ENCODE assay signal across 8 cellular contexts in genomic region chr3:49008627-49009026, GRCh38. TPM values are rescaled to one million over a fixed set of nuclear protein-coding genes. Genes with fewer than 3 reads are reported as not detected.
DNase-seq lines count a peak whose midpoint lies in the region; ATAC-seq, FAIRE-seq and TF ChIP-seq lines count a peak whose summit lies in the region.
"Not testable (repeated sequence)": the region's sequence is repeated elsewhere in the genome, so short reads cannot be mapped to it uniquely, and the experiment has no call there.

No MANE protein-coding gene starts in this region.

- WGBS in K562 (ENCODE audit: insufficient coverage, low coverage, missing lambda C conversion rate) = 81% methylated on average over 5 of the region's 5 CpGs
- WGBS in esophagus muscularis mucosa = 90% methylated on average over 5 of the region's 5 CpGs
- WGBS in psoas muscle, 3 donors = 88 to 91% (median 89%) methylated on average over 5 of the region's 5 CpGs
- WGBS in tibial nerve, 2 donors = 79 to 88% methylated on average over 5 of the region's 5 CpGs

- not testable (repeated sequence) for H3K9me1 ChIP-seq in K562 (ENCODE audit: control insufficient read depth, insufficient read depth, low read length)

- H3K27me3 Mint-ChIP-seq in Caco-2 (ENCODE audit: insufficient read depth, unreplicated experiment); activated CD4-positive, alpha-beta T cell treated with anti-CD3 and anti-CD28 coated beads, Interleukin-2, amount 10 ng/mL, durations not matched to agents 7 days and 5 days; memory B cell: not testable (repeated sequence)

- not testable (repeated sequence) for H2AFZ ChIP-seq in K562 (ENCODE audit: low read depth, low read length)

- not testable (repeated sequence) for H3K9me3 Mint-ChIP-seq in Caco-2 (ENCODE audit: unreplicated experiment); activated CD4-positive, alpha-beta T cell treated with anti-CD3 and anti-CD28 coated beads, Interleukin-2, amount 10 ng/mL, durations not matched to agents 7 days and 5 days; memory B cell

- H3K9me3 ChIP-seq in Caco-2; K562 (replicated peaks; ENCODE audit: control insufficient read depth, insufficient read depth, low read depth, low read length); esophagus muscularis mucosa; psoas muscle; tibial nerve: not testable (repeated sequence)

- peak overlapping the region; percentile 94 for H3K4me2 ChIP-seq in K562 (ENCODE audit: insufficient read depth, low read length)

- DNase-seq in Caco-2; LNCaP clone FGC (ENCODE audit: low read depth); activated CD4-positive, alpha-beta T cell treated with anti-CD3 and anti-CD28 coated beads, Interleukin-2, amount 10 ng/mL, durations not matched to agents 7 days and 5 days; K562 (ENCODE audit: extremely low read depth in 1 of 4, low spot score in 3 of 4); esophagus muscularis mucosa (ENCODE audit: extremely low spot score); memory B cell (ENCODE audit: low spot score in 2 of 2); psoas muscle; tibial nerve (ENCODE audit: low spot score in 2 of 2): not testable (repeated sequence)

- H3K36me3 Mint-ChIP-seq in Caco-2 (ENCODE audit: insufficient read depth, unreplicated experiment) = peaks cover 68% of the 10 kb centered on the region
- not testable (repeated sequence) for H3K36me3 Mint-ChIP-seq in activated CD4-positive, alpha-beta T cell treated with anti-CD3 and anti-CD28 coated beads, Interleukin-2, amount 10 ng/mL, durations not matched to agents 7 days and 5 days (ENCODE audit: low read depth); memory B cell

- FAIRE-seq in K562 (lab: Jason Lieb, UNC) = not testable (repeated sequence)

- peak overlapping the region; percentile 94 for H3K4me3 Mint-ChIP-seq in Caco-2 (ENCODE audit: unreplicated experiment)
- H3K4me3 Mint-ChIP-seq in activated CD4-positive, alpha-beta T cell treated with anti-CD3 and anti-CD28 coated beads, Interleukin-2, amount 10 ng/mL, durations not matched to agents 7 days and 5 days = peak overlapping the region; percentile 99
- peak overlapping the region; percentile 100 for H3K4me3 Mint-ChIP-seq in memory B cell

- H3K79me2 ChIP-seq in K562 (ENCODE audit: control insufficient read depth, insufficient read depth, low read length) = peaks cover 56% of the 10 kb centered on the region

- H3K4me1 ChIP-seq in Caco-2 = peaks cover 26% of the 10 kb centered on the region
- peaks cover 19 to 54% of the 10 kb centered on the region in 2 experiments; a peak in 4 of 5 replicates for H3K4me1 ChIP-seq in K562 (replicated peaks in 1 of 2; ENCODE audit: control insufficient read depth in 2 of 2, insufficient read depth in 2 of 2, low read length in 2 of 2)
- peaks cover 26 to 52% (median 41%) of the 10 kb centered on the region in 4 donors for H3K4me1 ChIP-seq in esophagus muscularis mucosa
- H3K4me1 ChIP-seq in psoas muscle = peaks cover 42% of the 10 kb centered on the region
- peaks cover 0 to 39% (median 11%) of the 10 kb centered on the region in 4 donors for H3K4me1 ChIP-seq in tibial nerve

- peak overlapping the region; percentile 74 to 93 for H3K9ac ChIP-seq in K562 (ENCODE audit: insufficient read depth in 1 of 2, low read depth in 2 of 2, low read length in 2 of 2)

- H3K4me1 Mint-ChIP-seq in Caco-2 (ENCODE audit: low read depth, unreplicated experiment) (peaks cover 13% of the 10 kb centered on the region), memory B cell (peaks cover 20% of the 10 kb centered on the region)
- H3K4me1 Mint-ChIP-seq in activated CD4-positive, alpha-beta T cell treated with anti-CD3 and anti-CD28 coated beads, Interleukin-2, amount 10 ng/mL, durations not matched to agents 7 days and 5 days = peaks cover 33% of the 10 kb centered on the region

- H3K27ac ChIP-seq in K562 (ENCODE audit: extremely low read depth, low read depth, low read length) (peak overlapping the region; percentile 69), esophagus muscularis mucosa (replicated peaks in 1 of 4) (peak overlapping the region; percentile 94 to 99 (median 94)), psoas muscle (peak overlapping the region; percentile 95), tibial nerve (peak overlapping the region in 3 of 4 donors; percentile 97 to 98 (median 98))

- not testable (repeated sequence) for TF ChIP-seq CTCF in Caco-2 (IDR thresholded peaks at IDR 0.05; ENCODE audit: insufficient read depth in 1 of 2, low read depth in 1 of 2, low read length in 1 of 2, severe bottlenecking in 1 of 2, unreplicated experiment in 1 of 2); LNCaP clone FGC (IDR thresholded peaks at IDR 0.05; ENCODE audit: control insufficient read depth, extremely low read depth, insufficient read depth); K562 (IDR thresholded peaks at IDR 0.05 in 2 of 3, conservative IDR thresholded peaks at IDR 0.05 in 1 of 3; ENCODE audit: insufficient read depth in 2 of 3, low read depth in 1 of 3, low read length in 3 of 3); esophagus muscularis mucosa (IDR thresholded peaks at IDR 0.05); psoas muscle (IDR thresholded peaks at IDR 0.05); tibial nerve (IDR thresholded peaks at IDR 0.05)

- CTCF ChIA-PET in Caco-2 (lab: Charles Lee) = interaction anchor here (1.4 kb wide), 1 partner anchor 21 kb away, joined by 5 read pairs; no protein-coding TSS in a partner anchor
- CTCF ChIA-PET in activated CD4-positive, alpha-beta T cell treated with anti-CD3 and anti-CD28 coated beads, Interleukin-2, amount 10 ng/mL, durations not matched to agents 7 days and 5 days (lab: Charles Lee) = interaction anchor here (0.7 to 4.6 kb wide), 7 partner anchors 11 to 531 kb away, joined by 3 to 100 read pairs (median 4); partner anchors contain the start of genes ARIH2, DALRD3, IMPDH2 and NDUFAF3
- CTCF ChIA-PET in K562 (lab: Yijun Ruan, JAX; ENCODE audit: low intra/inter-chr PET ratio) = not testable (repeated sequence)

- not testable (repeated sequence) for H4K20me1 ChIP-seq in K562 (replicated peaks; ENCODE audit: control insufficient read depth, insufficient read depth, low read length)

- not testable (repeated sequence) for TF ChIP-seq RAD21 in K562 (CRISPR knock-in tag; conservative IDR thresholded peaks at IDR 0.05 in 1 of 2, IDR thresholded peaks at IDR 0.05 in 1 of 2)

- TF ChIP-seq POLR2A in K562 (conservative IDR thresholded peaks at IDR 0.05); esophagus muscularis mucosa (IDR thresholded peaks at IDR 0.05; ENCODE audit: low read depth); tibial nerve (IDR thresholded peaks at IDR 0.05): not testable (repeated sequence)

- H3K27ac Mint-ChIP-seq in Caco-2 (ENCODE audit: unreplicated experiment) (peak overlapping the region; percentile 98), memory B cell (peak overlapping the region; percentile 19)
- peak overlapping the region; percentile 100 for H3K27ac Mint-ChIP-seq in activated CD4-positive, alpha-beta T cell treated with anti-CD3 and anti-CD28 coated beads, Interleukin-2, amount 10 ng/mL, durations not matched to agents 7 days and 5 days

- not testable (repeated sequence) for H3K27me3 ChIP-seq in Caco-2 (replicated peaks; ENCODE audit: control insufficient read depth, insufficient read depth, low read length); K562 (ENCODE audit: control insufficient read depth in 2 of 2, insufficient read depth in 2 of 2, low read length in 2 of 2); esophagus muscularis mucosa; psoas muscle (ENCODE audit: insufficient read depth in 3 of 3, low read length in 2 of 3); tibial nerve

- TF ChIP-seq EP300 in K562 (IDR thresholded peaks at IDR 0.05; ENCODE audit: low read length); esophagus muscularis mucosa (IDR thresholded peaks at IDR 0.05); tibial nerve (IDR thresholded peaks at IDR 0.05): not testable (repeated sequence)

- intact Hi-C loops in Caco-2 (cut with micrococcal nuclease; ENCODE audit: unreplicated experiment); psoas muscle (cut with DNase I): not testable (repeated sequence)
- intact Hi-C loops in K562 (cut with micrococcal nuclease) (loop anchor here (5.0 kb wide), 1 partner anchor 91 kb away; the partner anchor contains the start of gene ARIH2), esophagus muscularis mucosa (cut with DNase I) (loop anchor here (10.0 kb wide), 1 partner anchor 86 kb away; the partner anchor contains the start of gene QRICH1)

- POLR2A ChIA-PET in Caco-2 (lab: Charles Lee) = interaction anchor here (2.8 kb wide), 1 partner anchor 13 kb away, joined by 92 read pairs; the partner anchor contains the start of gene NDUFAF3
- POLR2A ChIA-PET in activated CD4-positive, alpha-beta T cell treated with anti-CD3 and anti-CD28 coated beads, Interleukin-2, amount 10 ng/mL, durations not matched to agents 7 days and 5 days (lab: Charles Lee) = interaction anchor here (0.7 kb wide), 1 partner anchor 461 kb away, joined by 3 read pairs; the partner anchor contains the start of gene DAG1
- POLR2A ChIA-PET in K562 (lab: Yijun Ruan, JAX) = interaction anchor here (0.6 to 3.0 kb wide), 5 partner anchors 12 to 126 kb away, joined by 3 to 104 read pairs (median 5); partner anchors contain the start of genes DALRD3, NDUFAF3 and QRICH1

- ATAC-seq in K562; memory B cell (ENCODE audit: low read depth); psoas muscle: not testable (repeated sequence)

- in situ Hi-C loops in K562 (cut with MboI) = not testable (repeated sequence)

- H3K36me3 ChIP-seq in Caco-2 (ENCODE audit: control insufficient read depth, insufficient read depth, low read length) = not testable (repeated sequence)
- H3K36me3 ChIP-seq in K562 (ENCODE audit: control insufficient read depth, insufficient read depth, low read length) (peaks cover 30% of the 10 kb centered on the region; the same call in 2 of the 3 replicates), esophagus muscularis mucosa (peaks cover 0 to 42% (median 25%) of the 10 kb centered on the region in 4 donors), psoas muscle (ENCODE audit: insufficient read depth in 1 of 2, low read depth in 1 of 2) (peaks cover 1 to 20% of the 10 kb centered on the region in 2 donors), tibial nerve (peaks cover 0 to 35% (median 0%) of the 10 kb centered on the region in 3 donors)

- BruUV-seq in Caco-2 (replicated peaks; lab: Mats Ljungman, UMichigan) = TSS peak; percentile 24
- BruUV-seq in K562 (replicated peaks; lab: Mats Ljungman, UMichigan) = not testable (repeated sequence)

- H3K4me3 ChIP-seq in Caco-2 (ENCODE audit: low read depth, low read length) = not testable (repeated sequence)
- H3K4me3 ChIP-seq in LNCaP clone FGC (ENCODE audit: low read depth, low read length) (peak overlapping the region; percentile 96; the same call in 1 of the 2 replicates), K562 (peak overlapping the region; percentile 80), esophagus muscularis mucosa (peak overlapping the region in 3 of 4 donors; percentile 75 to 94 (median 80)), psoas muscle (peak overlapping the region; percentile 87), tibial nerve (peak overlapping the region in 1 of 4 donors; percentile 80)

RNA-seq across cellular contexts. Expression of gene WDR6, which starts 1.4 kb away (rescaled TPM):
- 184 and 185 TPM in 2 replicates for total RNA-seq in Caco-2 (2022)
- total RNA-seq in activated CD4-positive, alpha-beta T cell treated with anti-CD3 and anti-CD28 coated beads, Interleukin-2, amount 10 ng/mL, durations not matched to agents 7 days and 5 days = 100 to 1,000 TPM; 144 to 157 TPM
- total RNA-seq in K562 (2011; cell fraction: chromatin; rRNA removed; ENCODE audit: low replicate concordance) = 147 and 376 TPM in 2 replicates
- 205 and 207 TPM in 2 replicates for total RNA-seq in K562 (2011; cell fraction: nucleolus; rRNA removed)
- total RNA-seq in K562 (2011; cell fraction: nucleoplasm; rRNA removed) = 128 and 141 TPM in 2 replicates
- total RNA-seq in K562 (2014; rRNA removed) = 33.7 and 43.1 TPM in 2 replicates
- total RNA-seq in K562 (2014; rRNA removed; fragmentation: Illumina TruSeq; extraction: Trizol) = 29.7 and 40.0 TPM in 2 replicates
- 44.7 and 46.7 TPM in 2 replicates for total RNA-seq in K562 (2015; rRNA removed; fragmentation: Illumina TruSeq; extraction: Trizol)
- 90.4 and 90.6 TPM in 2 replicates for total RNA-seq in K562 (2021)
- 47.6 and 69.8 TPM in 2 replicates for polyA plus RNA-seq in K562 (2011; rRNA removed)
- 64.5 and 91.8 TPM in 2 replicates for polyA plus RNA-seq in K562 (2011; cell fraction: cytosol; rRNA removed)
- 426 and 555 TPM in 2 replicates for polyA plus RNA-seq in K562 (2011; cell fraction: nucleus; rRNA removed)
- 82.6 and 84.1 TPM in 2 replicates for polyA plus RNA-seq in K562 (2012)
- 73.7 and 77.8 TPM in 2 replicates for polyA plus RNA-seq in K562 (2014; fragmentation: Illumina TruSeq; extraction: Trizol)
- polyA plus RNA-seq in K562 (2014; fragmentation: Nextera tagmentation; extraction: Ambion mirVana) = 10 to 100 TPM in 1 of 2 experiments, 1 to 10 TPM in 1; 8.9 to 14.2 TPM
- 60.4 and 66.9 TPM in 2 replicates for polyA plus RNA-seq in K562 (2014; rRNA removed)
- 46.0 and 52.0 TPM in 2 replicates for polyA minus RNA-seq in K562 (2011; rRNA and poly(A)+ RNA removed)
- 33.9 and 49.7 TPM in 2 replicates for polyA minus RNA-seq in K562 (2011; cell fraction: cytosol; rRNA and poly(A)+ RNA removed)
- polyA minus RNA-seq in K562 (2011; cell fraction: nucleus; rRNA and poly(A)+ RNA removed) = 35.3 and 35.7 TPM in 2 replicates
- total RNA-seq in esophagus muscularis mucosa = 100 to 1,000 TPM in 1 of 4 donors, 10 to 100 TPM in 3; 77.2 to 101 (median 89.0) TPM
- 10 to 100 TPM; 55.1 to 65.7 (median 59.6) TPM for total RNA-seq in psoas muscle
- polyA plus RNA-seq in psoas muscle = 10 to 100 TPM; 30.5 to 49.5 (median 46.9) TPM
- total RNA-seq in tibial nerve = 100 to 1,000 TPM in 3 of 4 donors, 10 to 100 TPM in 1; 95.3 to 138 (median 117) TPM

RNA-seq across cellular contexts. Expression of gene DALRD3, which starts 9.8 kb away (rescaled TPM):
- total RNA-seq in Caco-2 (2022) (21.4 and 21.5 TPM in 2 replicates), K562 (2014; rRNA removed) (15.7 and 18.0 TPM in 2 replicates), K562 (2014; rRNA removed; fragmentation: Illumina TruSeq; extraction: Trizol) (8.4 and 11.6 TPM in 2 replicates), K562 (2015; rRNA removed; fragmentation: Illumina TruSeq; extraction: Trizol) (10.6 and 11.9 TPM in 2 replicates), K562 (2021) (15.7 and 16.0 TPM in 2 replicates), esophagus muscularis mucosa (10 to 100 TPM; 12.4 to 31.5 (median 20.1) TPM), psoas muscle (10 to 100 TPM in 1 of 4 donors, 1 to 10 TPM in 3; 7.5 to 10.4 (median 9.1) TPM), tibial nerve (10 to 100 TPM; 35.7 to 48.6 (median 43.8) TPM)
- total RNA-seq in activated CD4-positive, alpha-beta T cell treated with anti-CD3 and anti-CD28 coated beads, Interleukin-2, amount 10 ng/mL, durations not matched to agents 7 days and 5 days = 10 to 100 TPM; 20.7 to 22.0 TPM
- total RNA-seq in K562 (2011; cell fraction: chromatin; rRNA removed; ENCODE audit: low replicate concordance) = 35.7 and 101 TPM in 2 replicates
- total RNA-seq in K562 (2011; cell fraction: nucleolus; rRNA removed) = 84.0 and 85.6 TPM in 2 replicates
- total RNA-seq in K562 (2011; cell fraction: nucleoplasm; rRNA removed) = 43.0 and 44.7 TPM in 2 replicates
- polyA plus RNA-seq in K562 (2011; rRNA removed) (30.5 and 31.3 TPM in 2 replicates), K562 (2014; fragmentation: Illumina TruSeq; extraction: Trizol) (14.4 and 15.9 TPM in 2 replicates), K562 (2014; fragmentation: Nextera tagmentation; extraction: Ambion mirVana) (1 to 10 TPM; 6.6 to 7.2 TPM), K562 (2014; rRNA removed) (18.3 and 20.5 TPM in 2 replicates), psoas muscle (10 to 100 TPM; 11.0 to 19.9 (median 13.4) TPM)
- polyA plus RNA-seq in K562 (2011; cell fraction: cytosol; rRNA removed) = 45.1 and 53.1 TPM in 2 replicates
- polyA plus RNA-seq in K562 (2011; cell fraction: nucleus; rRNA removed) = 167 and 168 TPM in 2 replicates
- 18.1 and 28.0 TPM in 2 replicates for polyA plus RNA-seq in K562 (2012)
- polyA minus RNA-seq in K562 (2011; rRNA and poly(A)+ RNA removed) = 15.7 and 24.6 TPM in 2 replicates
- 14.8 and 15.2 TPM in 2 replicates for polyA minus RNA-seq in K562 (2011; cell fraction: cytosol; rRNA and poly(A)+ RNA removed)
- 30.7 and 32.9 TPM in 2 replicates for polyA minus RNA-seq in K562 (2011; cell fraction: nucleus; rRNA and poly(A)+ RNA removed)

RNA-seq across cellular contexts. Expression of gene NDUFAF3, which starts 13.3 kb away (rescaled TPM):
- 65.9 and 68.7 TPM in 2 replicates for total RNA-seq in Caco-2 (2022)
- total RNA-seq in activated CD4-positive, alpha-beta T cell treated with anti-CD3 and anti-CD28 coated beads, Interleukin-2, amount 10 ng/mL, durations not matched to agents 7 days and 5 days = 10 to 100 TPM; 84.5 to 93.2 TPM
- total RNA-seq in K562 (2011; cell fraction: chromatin; rRNA removed; ENCODE audit: low replicate concordance) = 14.7 and 50.3 TPM in 2 replicates
- total RNA-seq in K562 (2011; cell fraction: nucleolus; rRNA removed) = 65.5 and 74.9 TPM in 2 replicates
- total RNA-seq in K562 (2011; cell fraction: nucleoplasm; rRNA removed) = 27.9 and 29.3 TPM in 2 replicates
- total RNA-seq in K562 (2014; rRNA removed) = 127 and 133 TPM in 2 replicates
- 17.9 and 22.4 TPM in 2 replicates for total RNA-seq in K562 (2014; rRNA removed; fragmentation: Illumina TruSeq; extraction: Trizol)
- total RNA-seq in K562 (2015; rRNA removed; fragmentation: Illumina TruSeq; extraction: Trizol) = 26.5 and 27.7 TPM in 2 replicates
- 73.3 and 77.2 TPM in 2 replicates for total RNA-seq in K562 (2021)
- polyA plus RNA-seq in K562 (2011; rRNA removed) = 22.5 and 25.1 TPM in 2 replicates
- 36.7 and 88.5 TPM in 2 replicates for polyA plus RNA-seq in K562 (2011; cell fraction: cytosol; rRNA removed)
- polyA plus RNA-seq in K562 (2011; cell fraction: nucleus; rRNA removed) = 21.1 and 28.5 TPM in 2 replicates
- polyA plus RNA-seq in K562 (2012) = 62.2 and 78.2 TPM in 2 replicates
- polyA plus RNA-seq in K562 (2014; fragmentation: Illumina TruSeq; extraction: Trizol) = 39.8 and 49.8 TPM in 2 replicates
- 10 to 100 TPM; 17.0 to 36.3 TPM for polyA plus RNA-seq in K562 (2014; fragmentation: Nextera tagmentation; extraction: Ambion mirVana)
- polyA plus RNA-seq in K562 (2014; rRNA removed) = 64.6 and 75.9 TPM in 2 replicates
- polyA minus RNA-seq in K562 (2011; rRNA and poly(A)+ RNA removed) = 9.4 and 16.0 TPM in 2 replicates
- polyA minus RNA-seq in K562 (2011; cell fraction: cytosol; rRNA and poly(A)+ RNA removed) = 24.0 and 27.2 TPM in 2 replicates
- 42.8 and 44.3 TPM in 2 replicates for polyA minus RNA-seq in K562 (2011; cell fraction: nucleus; rRNA and poly(A)+ RNA removed)
- 100 to 1,000 TPM in 3 of 4 donors, 10 to 100 TPM in 1; 90.9 to 142 (median 116) TPM for total RNA-seq in esophagus muscularis mucosa
- total RNA-seq in psoas muscle = 100 to 1,000 TPM; 100 to 150 (median 112) TPM
- polyA plus RNA-seq in psoas muscle = 10 to 100 TPM; 60.6 to 98.8 (median 85.7) TPM
- 100 to 1,000 TPM; 116 to 122 (median 118) TPM for total RNA-seq in tibial nerve

RNA-seq across cellular contexts. Expression of gene P4HTM, which starts 18.6 kb away (rescaled TPM):
- 24.4 and 25.5 TPM in 2 replicates for total RNA-seq in Caco-2 (2022)
- 10 to 100 TPM; 45.3 to 47.6 TPM for total RNA-seq in activated CD4-positive, alpha-beta T cell treated with anti-CD3 and anti-CD28 coated beads, Interleukin-2, amount 10 ng/mL, durations not matched to agents 7 days and 5 days
- 3.4 and 7.6 TPM in 2 replicates for total RNA-seq in K562 (2011; cell fraction: chromatin; rRNA removed; ENCODE audit: low replicate concordance)
- 4.1 and 6.7 TPM in 2 replicates for total RNA-seq in K562 (2011; cell fraction: nucleolus; rRNA removed)
- 3.4 and 3.7 TPM in 2 replicates for total RNA-seq in K562 (2011; cell fraction: nucleoplasm; rRNA removed)
- total RNA-seq in K562 (2014; rRNA removed) = 0.23 and 0.33 TPM in 2 replicates
- 0.25 and 0.32 TPM in 2 replicates for total RNA-seq in K562 (2014; rRNA removed; fragmentation: Illumina TruSeq; extraction: Trizol)
- total RNA-seq in K562 (2015; rRNA removed; fragmentation: Illumina TruSeq; extraction: Trizol) = 0.14 TPM in 1 of 2 replicates, not detected in the other
- 0.27 and 0.66 TPM in 2 replicates for total RNA-seq in K562 (2021)
- polyA plus RNA-seq in K562 (2011; rRNA removed) = 0.30 and 0.47 TPM in 2 replicates
- 0.34 and 0.42 TPM in 2 replicates for polyA plus RNA-seq in K562 (2011; cell fraction: cytosol; rRNA removed)
- 1.3 and 3.4 TPM in 2 replicates for polyA plus RNA-seq in K562 (2011; cell fraction: nucleus; rRNA removed)
- polyA plus RNA-seq in K562 (2012) = 0.18 and 0.48 TPM in 2 replicates
- polyA plus RNA-seq in K562 (2014; fragmentation: Illumina TruSeq; extraction: Trizol) = 0.09 and 0.29 TPM in 2 replicates
- not detected for polyA plus RNA-seq in K562 (2014; fragmentation: Nextera tagmentation; extraction: Ambion mirVana)
- polyA plus RNA-seq in K562 (2014; rRNA removed) = 0.22 and 0.29 TPM in 2 replicates
- polyA minus RNA-seq in K562 (2011; rRNA and poly(A)+ RNA removed) = 0.63 and 0.77 TPM in 2 replicates
- 0.67 and 1.5 TPM in 2 replicates for polyA minus RNA-seq in K562 (2011; cell fraction: cytosol; rRNA and poly(A)+ RNA removed)
- polyA minus RNA-seq in K562 (2011; cell fraction: nucleus; rRNA and poly(A)+ RNA removed) = 1.00 and 1.9 TPM in 2 replicates
- 10 to 100 TPM; 25.3 to 46.4 (median 35.2) TPM for total RNA-seq in esophagus muscularis mucosa
- total RNA-seq in psoas muscle = 10 to 100 TPM; 11.1 to 17.0 (median 13.7) TPM
- polyA plus RNA-seq in psoas muscle = 1 to 10 TPM; 4.1 to 8.7 (median 8.5) TPM
- 10 to 100 TPM; 76.4 to 99.0 (median 88.8) TPM for total RNA-seq in tibial nerve

RNA-seq across cellular contexts. Expression of gene IMPDH2, which starts 20.6 kb away (rescaled TPM):
- 233 and 240 TPM in 2 replicates for total RNA-seq in Caco-2 (2022)
- total RNA-seq in activated CD4-positive, alpha-beta T cell treated with anti-CD3 and anti-CD28 coated beads, Interleukin-2, amount 10 ng/mL, durations not matched to agents 7 days and 5 days = 100 to 1,000 TPM; 152 to 159 TPM
- total RNA-seq in K562 (2011; cell fraction: chromatin; rRNA removed; ENCODE audit: low replicate concordance) = 224 and 455 TPM in 2 replicates
- 251 and 255 TPM in 2 replicates for total RNA-seq in K562 (2011; cell fraction: nucleolus; rRNA removed)
- 226 and 247 TPM in 2 replicates for total RNA-seq in K562 (2011; cell fraction: nucleoplasm; rRNA removed)
- total RNA-seq in K562 (2014; rRNA removed) = 376 and 506 TPM in 2 replicates
- 296 and 320 TPM in 2 replicates for total RNA-seq in K562 (2014; rRNA removed; fragmentation: Illumina TruSeq; extraction: Trizol)
- total RNA-seq in K562 (2015; rRNA removed; fragmentation: Illumina TruSeq; extraction: Trizol) = 359 and 366 TPM in 2 replicates
- total RNA-seq in K562 (2021) = 315 and 318 TPM in 2 replicates
- 332 and 336 TPM in 2 replicates for polyA plus RNA-seq in K562 (2011; rRNA removed)
- 304 and 356 TPM in 2 replicates for polyA plus RNA-seq in K562 (2011; cell fraction: cytosol; rRNA removed)
- polyA plus RNA-seq in K562 (2011; cell fraction: nucleus; rRNA removed) = 437 and 515 TPM in 2 replicates
- 268 and 344 TPM in 2 replicates for polyA plus RNA-seq in K562 (2012)
- polyA plus RNA-seq in K562 (2014; fragmentation: Illumina TruSeq; extraction: Trizol) = 362 and 391 TPM in 2 replicates
- 100 to 1,000 TPM; 426 to 507 TPM for polyA plus RNA-seq in K562 (2014; fragmentation: Nextera tagmentation; extraction: Ambion mirVana)
- 352 and 442 TPM in 2 replicates for polyA plus RNA-seq in K562 (2014; rRNA removed)
- polyA minus RNA-seq in K562 (2011; rRNA and poly(A)+ RNA removed) = 413 and 500 TPM in 2 replicates
- polyA minus RNA-seq in K562 (2011; cell fraction: cytosol; rRNA and poly(A)+ RNA removed) = 300 and 330 TPM in 2 replicates
- 122 and 164 TPM in 2 replicates for polyA minus RNA-seq in K562 (2011; cell fraction: nucleus; rRNA and poly(A)+ RNA removed)
- 100 to 1,000 TPM in 3 of 4 donors, 10 to 100 TPM in 1; 71.0 to 174 (median 123) TPM for total RNA-seq in esophagus muscularis mucosa
- 100 to 1,000 TPM in 3 of 4 donors, 10 to 100 TPM in 1; 82.8 to 259 (median 209) TPM for total RNA-seq in psoas muscle
- polyA plus RNA-seq in psoas muscle = 100 to 1,000 TPM; 102 to 397 (median 233) TPM
- total RNA-seq in tibial nerve = 100 to 1,000 TPM; 108 to 156 (median 128) TPM

Comparison
In these comparisons a context has a peak if more than half of its experiments do, and no peak if none do; other contexts are left out.
1. H3K27ac Mint-ChIP-seq: peak in every context shown above with its lines; median percentile 100 in activated CD4-positive, alpha-beta T cell treated with anti-CD3 and anti-CD28 coated beads, Interleukin-2, amount 10 ng/mL, durations not matched to agents 7 days and 5 days; 98 in Caco-2; 19 in memory B cell.